Comparison of ENCODE assay signal across 16 cellular contexts in genomic region chr4:89358935-89359364, GRCh38. TPM values are rescaled to one million over a fixed set of nuclear protein-coding genes. Genes with fewer than 3 reads are reported as not detected.
DNase-seq lines count a peak whose midpoint lies in the region; ATAC-seq, FAIRE-seq and TF ChIP-seq lines count a peak whose summit lies in the region.
"Had no signal": no experiment of that assay in that cellular context is flagged by ENCODE, and none has a peak within 500 bp of the region (broad histone marks: within the 10 kb centered on the region; RNA-seq: fewer than 3 reads in every experiment).

No MANE protein-coding gene starts in this region.

- H3K4me3 Mint-ChIP-seq in immature natural killer cell: no peak overlapping the region
- H3K4me3 Mint-ChIP-seq: CD4-positive, alpha-beta memory T cell had no signal

- TF ChIP-seq CTCF in D721Med (IDR thresholded peaks at IDR 0.05; ENCODE audit: insufficient read depth, missing control alignments): no peak

- no peaks in the 10 kb centered on the region for H3K36me3 Mint-ChIP-seq in immature natural killer cell
- H3K36me3 Mint-ChIP-seq: CD4-positive, alpha-beta memory T cell had no signal

- peak; percentile 76 for FAIRE-seq in D721Med (lab: Jason Lieb, UNC)
- no peak for FAIRE-seq in HTR-8/SVneo (lab: Jason Lieb, UNC)
- FAIRE-seq: A549, G401.6, GM12891, H1 had no signal

- no peaks in the 10 kb centered on the region for H3K9me3 Mint-ChIP-seq in immature natural killer cell

- no peak overlapping the region for H3K27ac Mint-ChIP-seq in immature natural killer cell
- H3K27ac Mint-ChIP-seq: CD4-positive, alpha-beta memory T cell had no signal

- H3K27me3 Mint-ChIP-seq in immature natural killer cell (ENCODE audit: low read depth in 3 of 3): peaks cover 0 to 2% (median 0%) of the 10 kb centered on the region in 3 donors

- ATAC-seq in HG02588 (IDR thresholded peaks at IDR 0.05; ENCODE audit: unreplicated experiment) (no peak), GM21360 (IDR thresholded peaks at IDR 0.05; ENCODE audit: unreplicated experiment) (no peak)
- ATAC-seq: A549 had no signal

- H3K4me1 Mint-ChIP-seq in immature natural killer cell: no peaks in the 10 kb centered on the region

- no peak for DNase-seq in D721Med (ENCODE audit: insufficient read length, low spot score)
- DNase-seq in HTR-8/SVneo (ENCODE audit: insufficient read length, low spot score): peak; percentile 14
- DNase-seq in amniotic epithelial cell (ENCODE audit: low read depth): peak; percentile 88
- DNase-seq in left kidney (ENCODE audit: low read depth, low spot score): peak; percentile 23
- DNase-seq in immature natural killer cell: no peak
- DNase-seq: BE2C; CD4-positive, alpha-beta memory T cell; DMS153; DMS79 treated with DMSO at 0.1 percent for 48 hours; EL had no signal

RNA-seq across cellular contexts. Expression of gene GPRIN3, which starts 51.4 kb away (rescaled TPM):
- 10 to 100 TPM in 1 of 3 donors, 1 to 10 TPM in 2; 5.5 to 15.9 (median 7.3) TPM for polyA plus RNA-seq in immature natural killer cell

Comparison
In these comparisons a context has a peak if more than half of its experiments do, and no peak if none do; other contexts are left out.
1. DNase-seq: peak in HTR-8/SVneo (single experiment), amniotic epithelial cell (single experiment) and left kidney (single experiment); none in D721Med (single experiment) and immature natural killer cell (0 of 3).